8 cellular contexts compared by ENCODE assay signal in genomic region chr4:85825937-85826678, GRCh38.
DNase-seq lines count a peak whose midpoint lies in the region; ATAC-seq and TF ChIP-seq lines count a peak whose summit lies in the region.

No MANE protein-coding gene starts in this region.

- POLR2A ChIA-PET in activated CD4-positive, alpha-beta memory T cell treated with anti-CD3 and anti-CD28 coated beads for 36 hours (lab: Charles Lee) = no interaction called here

- ATAC-seq in HG02678 (IDR thresholded peaks at IDR 0.05; ENCODE audit: unreplicated experiment) = peak; percentile 59

- no peak overlapping the region for H3K4me3 Mint-ChIP-seq in activated CD4-positive, alpha-beta memory T cell treated with anti-CD3 and anti-CD28 coated beads for 36 hours

- no peaks in the 10 kb centered on the region for H3K9me3 Mint-ChIP-seq in activated CD4-positive, alpha-beta memory T cell treated with anti-CD3 and anti-CD28 coated beads for 36 hours

- no peak overlapping the region for H3K27ac Mint-ChIP-seq in activated CD4-positive, alpha-beta memory T cell treated with anti-CD3 and anti-CD28 coated beads for 36 hours

- no peaks in the 10 kb centered on the region for H3K4me1 Mint-ChIP-seq in activated CD4-positive, alpha-beta memory T cell treated with anti-CD3 and anti-CD28 coated beads for 36 hours (ENCODE audit: low read depth)

- H3K36me3 Mint-ChIP-seq in activated CD4-positive, alpha-beta memory T cell treated with anti-CD3 and anti-CD28 coated beads for 36 hours = no peaks in the 10 kb centered on the region

- intact Hi-C loops in activated CD4-positive, alpha-beta memory T cell treated with anti-CD3 and anti-CD28 coated beads for 36 hours (cut with micrococcal nuclease) = no loop called here

- peak; percentile 51 for TF ChIP-seq CTCF in foreskin fibroblast (IDR thresholded peaks at IDR 0.05; ENCODE audit: low read depth, low read length)

- no peaks in the 10 kb centered on the region for H3K27me3 Mint-ChIP-seq in activated CD4-positive, alpha-beta memory T cell treated with anti-CD3 and anti-CD28 coated beads for 36 hours

- CTCF ChIA-PET in activated CD4-positive, alpha-beta memory T cell treated with anti-CD3 and anti-CD28 coated beads for 36 hours (lab: Charles Lee) = no interaction called here

- DNase-seq in DMS153 treated with DMSO at 0.1 percent for 48 hours (lab: John Stamatoyannopoulos, UW; ENCODE audit: unreplicated experiment) (peak; percentile 23), NCI-H69 (lab: John Stamatoyannopoulos, UW) (peak; percentile 71), foreskin fibroblast (peak; percentile 68 to 83), putamen (ENCODE audit: low spot score) (peak; percentile 30), NCI-H2081 treated with DMSO at 0.1 percent for 48 hours (lab: John Stamatoyannopoulos, UW) (no peak)
- no peak for DNase-seq in stimulated activated CD4-positive, alpha-beta T cell treated with anti-CD3 and anti-CD28 coated beads, Interleukin-12 subunit alpha, Interleukin-12 subunit beta, amount 100 ng/mL, for 4 hours
- DNase-seq in activated CD4-positive, alpha-beta memory T cell treated with anti-CD3 and anti-CD28 coated beads for 36 hours = no peak

- H3K4me3 ChIP-seq in foreskin fibroblast (ENCODE audit: low read depth in 1 of 2, low read length in 2 of 2) = no peak overlapping the region

Comparison
In these comparisons a context has a peak if more than half of its experiments do, and no peak if none do; other contexts are left out.
1. DNase-seq: peak in DMS153 treated with DMSO at 0.1 percent for 48 hours (single experiment), NCI-H69 (single experiment), foreskin fibroblast (2 of 2) and putamen (single experiment); none in stimulated activated CD4-positive, alpha-beta T cell treated with anti-CD3 and anti-CD28 coated beads, Interleukin-12 subunit alpha, Interleukin-12 subunit beta, amount 100 ng/mL, for 4 hours (single experiment), NCI-H2081 treated with DMSO at 0.1 percent for 48 hours (single experiment) and activated CD4-positive, alpha-beta memory T cell treated with anti-CD3 and anti-CD28 coated beads for 36 hours (single experiment).